ENCODE assay signal across 1 cellular context in genomic region chr2:28898048-28898447, GRCh38.
TF ChIP-seq lines count a peak whose summit lies in the region.

No MANE protein-coding gene starts in this region.

TF ChIP-seq in WTC11, 78 proteins besides CTCF, POLR2A, EP300 and RAD21 (continued from another document):
- TF ChIP-seq, protein P1, sequence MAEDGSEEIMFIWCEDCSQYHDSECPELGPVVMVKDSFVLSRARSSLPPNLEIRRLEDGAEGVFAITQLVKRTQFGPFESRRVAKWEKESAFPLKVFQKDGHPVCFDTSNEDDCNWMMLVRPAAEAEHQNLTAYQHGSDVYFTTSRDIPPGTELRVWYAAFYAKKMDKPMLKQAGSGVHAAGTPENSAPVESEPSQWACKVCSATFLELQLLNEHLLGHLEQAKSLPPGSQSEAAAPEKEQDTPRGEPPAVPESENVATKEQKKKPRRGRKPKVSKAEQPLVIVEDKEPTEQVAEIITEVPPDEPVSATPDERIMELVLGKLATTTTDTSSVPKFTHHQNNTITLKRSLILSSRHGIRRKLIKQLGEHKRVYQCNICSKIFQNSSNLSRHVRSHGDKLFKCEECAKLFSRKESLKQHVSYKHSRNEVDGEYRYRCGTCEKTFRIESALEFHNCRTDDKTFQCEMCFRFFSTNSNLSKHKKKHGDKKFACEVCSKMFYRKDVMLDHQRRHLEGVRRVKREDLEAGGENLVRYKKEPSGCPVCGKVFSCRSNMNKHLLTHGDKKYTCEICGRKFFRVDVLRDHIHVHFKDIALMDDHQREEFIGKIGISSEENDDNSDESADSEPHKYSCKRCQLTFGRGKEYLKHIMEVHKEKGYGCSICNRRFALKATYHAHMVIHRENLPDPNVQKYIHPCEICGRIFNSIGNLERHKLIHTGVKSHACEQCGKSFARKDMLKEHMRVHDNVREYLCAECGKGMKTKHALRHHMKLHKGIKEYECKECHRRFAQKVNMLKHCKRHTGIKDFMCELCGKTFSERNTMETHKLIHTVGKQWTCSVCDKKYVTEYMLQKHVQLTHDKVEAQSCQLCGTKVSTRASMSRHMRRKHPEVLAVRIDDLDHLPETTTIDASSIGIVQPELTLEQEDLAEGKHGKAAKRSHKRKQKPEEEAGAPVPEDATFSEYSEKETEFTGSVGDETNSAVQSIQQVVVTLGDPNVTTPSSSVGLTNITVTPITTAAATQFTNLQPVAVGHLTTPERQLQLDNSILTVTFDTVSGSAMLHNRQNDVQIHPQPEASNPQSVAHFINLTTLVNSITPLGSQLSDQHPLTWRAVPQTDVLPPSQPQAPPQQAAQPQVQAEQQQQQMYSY (CRISPR knock-in tag; IDR thresholded peaks at IDR 0.05): no peak
- TF ChIP-seq TCF7 (CRISPR knock-in tag; IDR thresholded peaks at IDR 0.05; ENCODE audit: low read depth): no peak
- no peak for TF ChIP-seq PRRX2 (CRISPR knock-in tag; IDR thresholded peaks at IDR 0.05)
- no peak for TF ChIP-seq JAZF1 (CRISPR knock-in tag; IDR thresholded peaks at IDR 0.05)
- no peak for TF ChIP-seq ZNF671 (CRISPR knock-in tag; IDR thresholded peaks at IDR 0.05)
- TF ChIP-seq CDX4 (CRISPR knock-in tag; IDR thresholded peaks at IDR 0.05; ENCODE audit: borderline replicate concordance): no peak
